In genomic region chr13:113297370-113297871, GRCh38 we compare ENCODE assay signal across 8 cellular contexts. TPM values are rescaled to one million over a fixed set of nuclear protein-coding genes. Genes with fewer than 3 reads are reported as not detected.
DNase-seq lines count a peak whose midpoint lies in the region; ATAC-seq, FAIRE-seq and TF ChIP-seq lines count a peak whose summit lies in the region.

No MANE protein-coding gene starts in this region.

- H3K4me3 ChIP-seq in A549 (peak overlapping the region; percentile 97), mucosa of stomach (ENCODE audit: low read length) (peak overlapping the region; percentile 71)

- H3K4me3 Mint-ChIP-seq in stimulated activated memory B cell treated with anti-CD40 and anti-IgM and Interleukin-4, amounts not matched to agents 10 μg/mL and 1 μg/mL and 100 μg/mL, for 72 hours = peak overlapping the region; percentile 93

- H3K27me3 ChIP-seq in mucosa of stomach (ENCODE audit: control insufficient read depth, insufficient read depth, low read length) = peaks cover 4% of the 10 kb centered on the region

- TF ChIP-seq RAD21 in A549 (conservative IDR thresholded peaks at IDR 0.05 in 1 of 2, IDR thresholded peaks at IDR 0.05 in 1 of 2) = no peak

- H3K4me1 ChIP-seq in A549 = peaks cover 11% of the 10 kb centered on the region; the same call in 2 of the 3 replicates
- peaks cover 8% of the 10 kb centered on the region for H3K4me1 ChIP-seq in mucosa of stomach (ENCODE audit: control insufficient read depth, insufficient read depth, low read length)

- no peak for TF ChIP-seq CTCF in A549 (IDR thresholded peaks at IDR 0.05)

- H3K36me3 Mint-ChIP-seq in stimulated activated memory B cell treated with anti-CD40 and anti-IgM and Interleukin-4, amounts not matched to agents 10 μg/mL and 1 μg/mL and 100 μg/mL, for 72 hours = peaks cover 4% of the 10 kb centered on the region

- WGBS in A549 (ENCODE audit: missing lambda C conversion rate) = 0% methylated on average over 3 of the region's 49 CpGs

- CTCF ChIA-PET in A549 (lab: Yijun Ruan, JAX) = interaction anchor here (1.2 kb wide), 1 partner anchor 96 kb away, joined by 4 read pairs; no protein-coding TSS in a partner anchor

- H3K36me3 ChIP-seq in mucosa of stomach (ENCODE audit: control insufficient read depth, insufficient read depth, low read length) = no peaks in the 10 kb centered on the region

- H3K27ac Mint-ChIP-seq in stimulated activated memory B cell treated with anti-CD40 and anti-IgM and Interleukin-4, amounts not matched to agents 10 μg/mL and 1 μg/mL and 100 μg/mL, for 72 hours = peak overlapping the region; percentile 81

- H3K9me3 Mint-ChIP-seq in stimulated activated memory B cell treated with anti-CD40 and anti-IgM and Interleukin-4, amounts not matched to agents 10 μg/mL and 1 μg/mL and 100 μg/mL, for 72 hours = no peaks in the 10 kb centered on the region

- H3K9ac ChIP-seq in mucosa of stomach (ENCODE audit: low read length) = peak overlapping the region; percentile 95

- peaks cover 39% of the 10 kb centered on the region for H3K4me1 Mint-ChIP-seq in stimulated activated memory B cell treated with anti-CD40 and anti-IgM and Interleukin-4, amounts not matched to agents 10 μg/mL and 1 μg/mL and 100 μg/mL, for 72 hours

- H3K4me2 ChIP-seq in A549 = peak overlapping the region; percentile 81

- peaks cover 19% of the 10 kb centered on the region for H3K27me3 Mint-ChIP-seq in stimulated activated memory B cell treated with anti-CD40 and anti-IgM and Interleukin-4, amounts not matched to agents 10 μg/mL and 1 μg/mL and 100 μg/mL, for 72 hours

- TF ChIP-seq POLR2A in A549 (IDR thresholded peaks at IDR 0.05; ENCODE audit: low read length) = no peak

- POLR2A ChIA-PET in A549 (lab: Yijun Ruan, JAX) = interaction anchor here (1.4 kb wide), 1 partner anchor 88 kb away, joined by 10 read pairs; the partner anchor contains the start of genes CUL4A and PCID2

- H3K9me3 ChIP-seq in A549 (no peaks in the 10 kb centered on the region), mucosa of stomach (ENCODE audit: control insufficient read depth, low read length) (no peaks in the 10 kb centered on the region)

- ATAC-seq in A549 = peak in 1 of 2 experiments; percentile 70; a peak in 4 of 6 replicates
- peak; percentile 28 for ATAC-seq in GM18870 (IDR thresholded peaks at IDR 0.05; ENCODE audit: unreplicated experiment)
- peak; percentile 42 for ATAC-seq in HG03135 (IDR thresholded peaks at IDR 0.05; ENCODE audit: unreplicated experiment)
- ATAC-seq in stimulated activated memory B cell treated with anti-CD40 and anti-IgM and Interleukin-4, amounts not matched to agents 10 μg/mL and 1 μg/mL and 100 μg/mL, for 72 hours = peak; percentile 72

- no peak for FAIRE-seq in A549 (lab: Jason Lieb, UNC)

- no peak for TF ChIP-seq EP300 in A549 (IDR thresholded peaks at IDR 0.05)

- peak overlapping the region; percentile 92 to 99 for H3K27ac ChIP-seq in A549

- DNase-seq in A549 (ENCODE audit: low read depth in 1 of 2, low spot score in 1 of 2) = no peak
- peak; percentile 30 for DNase-seq in UCSD-AML1 (lab: John Stamatoyannopoulos, UW; ENCODE audit: unreplicated experiment)
- peak; percentile 66 for DNase-seq in central memory CD4-positive, alpha-beta T cell
- DNase-seq in kidney glomerular epithelial cell (lab: John Stamatoyannopoulos, UW) = no peak

TF ChIP-seq in A549, 52 proteins besides CTCF, POLR2A, EP300 and RAD21:
- TF ChIP-seq NPAS2 (CRISPR knock-in tag; IDR thresholded peaks at IDR 0.05; ENCODE audit: borderline replicate concordance) = no peak
- TF ChIP-seq HOXB5 (CRISPR knock-in tag; IDR thresholded peaks at IDR 0.05) = no peak
- TF ChIP-seq CBX8 (IDR thresholded peaks at IDR 0.05) = no peak
- TF ChIP-seq FOXS1 (CRISPR knock-in tag; IDR thresholded peaks at IDR 0.05) = no peak
- TF ChIP-seq ZNF302 (CRISPR knock-in tag; IDR thresholded peaks at IDR 0.05) = no peak
- no peak for TF ChIP-seq JUNB (IDR thresholded peaks at IDR 0.05)
- TF ChIP-seq HMGXB4 (CRISPR knock-in tag; IDR thresholded peaks at IDR 0.05; ENCODE audit: borderline replicate concordance) = no peak
- no peak for TF ChIP-seq ATOH8 (CRISPR knock-in tag; IDR thresholded peaks at IDR 0.05; ENCODE audit: low read depth)
- no peak for TF ChIP-seq BHLHE40 (IDR thresholded peaks at IDR 0.05; ENCODE audit: low read depth, low read length)
- TF ChIP-seq MYC (IDR thresholded peaks at IDR 0.05; ENCODE audit: borderline replicate concordance, low read length) = no peak
- no peak for TF ChIP-seq FOSB (CRISPR knock-in tag; IDR thresholded peaks at IDR 0.05)
- TF ChIP-seq, protein P1, sequence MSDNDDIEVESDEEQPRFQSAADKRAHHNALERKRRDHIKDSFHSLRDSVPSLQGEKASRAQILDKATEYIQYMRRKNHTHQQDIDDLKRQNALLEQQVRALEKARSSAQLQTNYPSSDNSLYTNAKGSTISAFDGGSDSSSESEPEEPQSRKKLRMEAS (IDR thresholded peaks at IDR 0.05) = no peak
- no peak for TF ChIP-seq HES2 (IDR thresholded peaks at IDR 0.05)
- TF ChIP-seq EHMT2 (IDR thresholded peaks at IDR 0.05; ENCODE audit: low read depth) = no peak
- no peak for TF ChIP-seq ZC3H11A (IDR thresholded peaks at IDR 0.05)
- no peak for TF ChIP-seq RFX5 (IDR thresholded peaks at IDR 0.05)

RNA-seq across cellular contexts. Expression of gene LAMP1, which starts 0.4 kb away (rescaled TPM):
- polyA plus RNA-seq in A549 (2011; rRNA removed) = 58.2 and 58.7 TPM in 2 replicates
- polyA plus RNA-seq in A549 (2012; cell fraction: cytosol; rRNA removed) = 56.5 and 61.1 TPM in 2 replicates
- polyA plus RNA-seq in A549 (2012; cell fraction: nucleus; rRNA removed) = 113 and 119 TPM in 2 replicates
- 106 to 117 TPM (median 114 TPM) in 3 replicates for polyA plus RNA-seq in A549 (2017; fragmentation: RNase III; extraction: RNeasy Plus Mini Kit Qiagen cat#74134 plus additional on column Dnase treatment)
- 33.4 and 39.2 TPM in 2 replicates for polyA minus RNA-seq in A549 (2011; rRNA and poly(A)+ RNA removed)

Comparison
In these comparisons a context has a peak if more than half of its experiments do, and no peak if none do; other contexts are left out.
1. DNase-seq: peak in UCSD-AML1 (single experiment) and central memory CD4-positive, alpha-beta T cell (single experiment); none in A549 (0 of 2) and kidney glomerular epithelial cell (single experiment).